In the genomic region with DNA sequence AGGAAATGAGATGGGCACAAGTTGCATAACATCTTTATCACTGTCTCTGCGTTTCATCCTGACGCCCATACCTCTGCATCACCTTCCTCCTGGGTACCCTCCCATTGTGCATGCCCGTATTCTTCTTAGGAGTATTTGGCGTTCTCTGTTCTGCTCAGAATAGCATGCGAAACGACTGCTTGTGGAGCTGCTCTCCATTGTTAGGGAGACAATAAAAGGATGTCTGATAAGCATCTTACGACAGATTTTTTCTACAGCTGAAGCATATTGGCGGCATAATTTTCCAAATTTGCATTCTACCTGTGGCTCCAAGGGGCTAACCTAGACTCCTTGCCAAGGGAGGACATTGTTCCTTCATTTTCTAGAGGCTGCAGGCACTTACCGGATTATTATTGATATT, we compare ENCODE assay signal across 1 cellular context.
TF ChIP-seq lines count a peak whose summit lies in the region.

No MANE protein-coding gene starts in this region.

TF ChIP-seq in IMR-90, 13 proteins besides CTCF, POLR2A, EP300 and RAD21 (continued from another document):
- TF ChIP-seq, protein P1, sequence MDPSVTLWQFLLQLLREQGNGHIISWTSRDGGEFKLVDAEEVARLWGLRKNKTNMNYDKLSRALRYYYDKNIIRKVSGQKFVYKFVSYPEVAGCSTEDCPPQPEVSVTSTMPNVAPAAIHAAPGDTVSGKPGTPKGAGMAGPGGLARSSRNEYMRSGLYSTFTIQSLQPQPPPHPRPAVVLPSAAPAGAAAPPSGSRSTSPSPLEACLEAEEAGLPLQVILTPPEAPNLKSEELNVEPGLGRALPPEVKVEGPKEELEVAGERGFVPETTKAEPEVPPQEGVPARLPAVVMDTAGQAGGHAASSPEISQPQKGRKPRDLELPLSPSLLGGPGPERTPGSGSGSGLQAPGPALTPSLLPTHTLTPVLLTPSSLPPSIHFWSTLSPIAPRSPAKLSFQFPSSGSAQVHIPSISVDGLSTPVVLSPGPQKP (IDR thresholded peaks at IDR 0.05; ENCODE audit: borderline replicate concordance, low read depth, low read length), result no peak
- no peak for TF ChIP-seq SMC3 (IDR thresholded peaks at IDR 0.05; ENCODE audit: low read depth, low read length)
- TF ChIP-seq, protein P2, sequence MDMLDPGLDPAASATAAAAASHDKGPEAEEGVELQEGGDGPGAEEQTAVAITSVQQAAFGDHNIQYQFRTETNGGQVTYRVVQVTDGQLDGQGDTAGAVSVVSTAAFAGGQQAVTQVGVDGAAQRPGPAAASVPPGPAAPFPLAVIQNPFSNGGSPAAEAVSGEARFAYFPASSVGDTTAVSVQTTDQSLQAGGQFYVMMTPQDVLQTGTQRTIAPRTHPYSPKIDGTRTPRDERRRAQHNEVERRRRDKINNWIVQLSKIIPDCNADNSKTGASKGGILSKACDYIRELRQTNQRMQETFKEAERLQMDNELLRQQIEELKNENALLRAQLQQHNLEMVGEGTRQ (IDR thresholded peaks at IDR 0.05; ENCODE audit: low read depth, low read length), result no peak
- no peak for TF ChIP-seq NFE2L2 (IDR thresholded peaks at IDR 0.05; ENCODE audit: low read depth, low read length)
- no peak for TF ChIP-seq MAFK (IDR thresholded peaks at IDR 0.05; ENCODE audit: low read depth, low read length)
- no peak for TF ChIP-seq RFX5 (IDR thresholded peaks at IDR 0.05; ENCODE audit: low read depth, low read length)
- TF ChIP-seq MAZ (IDR thresholded peaks at IDR 0.05; ENCODE audit: borderline replicate concordance, low read depth, low read length), result no peak
